11 cellular contexts compared by ENCODE assay signal in genomic region chr15:67746450-67746849, GRCh38.
A peak's percentile ranks its signal among the peaks of the same experiment; 100 is the strongest.
DNase-seq lines count a peak whose midpoint lies in the region; ATAC-seq and TF ChIP-seq lines count a peak whose summit lies in the region.
"Had no signal": no experiment of that assay in that cellular context is flagged by ENCODE, and none has a peak within 500 bp of the region (broad histone marks: within the 10 kb centered on the region; RNA-seq: fewer than 3 reads in every experiment).

No MANE protein-coding gene starts in this region.

- H3K4me1 Mint-ChIP-seq in natural killer cell treated with Interleukin-12 subunit alpha and Interleukin-12 subunit beta and Interleukin-15 and Interleukin-18, amount 100 ng/mL, for 72 hours (ENCODE audit: low read depth in 2 of 2) = peaks cover 16 to 22% of the 10 kb centered on the region in 2 donors
- H3K4me1 Mint-ChIP-seq in natural killer cell = peaks cover 18 to 28% of the 10 kb centered on the region in 2 donors
- peaks cover 34% of the 10 kb centered on the region for H3K4me1 Mint-ChIP-seq in T-helper 1 cell treated with Interleukin-12 subunit alpha and Interleukin-12 subunit beta and Interleukin-4 antibody, amounts not matched to agents 30 μg/mL and 1 μg/mL, for 36 hours (ENCODE audit: low read depth)

- peak overlapping the region; percentile 48 to 87 for H3K27ac Mint-ChIP-seq in natural killer cell treated with Interleukin-12 subunit alpha and Interleukin-12 subunit beta and Interleukin-15 and Interleukin-18, amount 100 ng/mL, for 72 hours
- no peak overlapping the region for H3K27ac Mint-ChIP-seq in natural killer cell
- peak overlapping the region; percentile 37 for H3K27ac Mint-ChIP-seq in T-helper 1 cell treated with Interleukin-12 subunit alpha and Interleukin-12 subunit beta and Interleukin-4 antibody, amounts not matched to agents 30 μg/mL and 1 μg/mL, for 36 hours
- H3K27ac Mint-ChIP-seq: stimulated activated naive B cell treated with anti-CD40 and anti-IgM and Interleukin-4, amounts not matched to agents 10 μg/mL and 1 μg/mL and 100 μg/mL, for 72 hours had no signal

- H3K36me3 Mint-ChIP-seq in natural killer cell treated with Interleukin-12 subunit alpha and Interleukin-12 subunit beta and Interleukin-15 and Interleukin-18, amount 100 ng/mL, for 72 hours = no peaks in the 10 kb centered on the region
- no peaks in the 10 kb centered on the region for H3K36me3 Mint-ChIP-seq in natural killer cell
- peaks cover 12% of the 10 kb centered on the region for H3K36me3 Mint-ChIP-seq in T-helper 1 cell treated with Interleukin-12 subunit alpha and Interleukin-12 subunit beta and Interleukin-4 antibody, amounts not matched to agents 30 μg/mL and 1 μg/mL, for 36 hours (ENCODE audit: low read depth)

- TF ChIP-seq CTCF in natural killer cell (IDR thresholded peaks at IDR 0.05) = no peak

- H3K4me3 Mint-ChIP-seq in natural killer cell treated with Interleukin-12 subunit alpha and Interleukin-12 subunit beta and Interleukin-15 and Interleukin-18, amount 100 ng/mL, for 72 hours = peak overlapping the region; percentile 39
- H3K4me3 Mint-ChIP-seq in natural killer cell = no peak overlapping the region
- no peak overlapping the region for H3K4me3 Mint-ChIP-seq in T-helper 1 cell treated with Interleukin-12 subunit alpha and Interleukin-12 subunit beta and Interleukin-4 antibody, amounts not matched to agents 30 μg/mL and 1 μg/mL, for 36 hours
- H3K4me3 Mint-ChIP-seq: stimulated activated naive B cell treated with anti-CD40 and anti-IgM and Interleukin-4, amounts not matched to agents 10 μg/mL and 1 μg/mL and 100 μg/mL, for 72 hours had no signal

- no peaks in the 10 kb centered on the region for H3K9me3 Mint-ChIP-seq in natural killer cell treated with Interleukin-12 subunit alpha and Interleukin-12 subunit beta and Interleukin-15 and Interleukin-18, amount 100 ng/mL, for 72 hours
- H3K9me3 Mint-ChIP-seq in natural killer cell = no peaks in the 10 kb centered on the region
- no peaks in the 10 kb centered on the region for H3K9me3 Mint-ChIP-seq in T-helper 1 cell treated with Interleukin-12 subunit alpha and Interleukin-12 subunit beta and Interleukin-4 antibody, amounts not matched to agents 30 μg/mL and 1 μg/mL, for 36 hours
- H3K9me3 Mint-ChIP-seq: stimulated activated naive B cell treated with anti-CD40 and anti-IgM and Interleukin-4, amounts not matched to agents 10 μg/mL and 1 μg/mL and 100 μg/mL, for 72 hours had no signal

- intact Hi-C loops in natural killer cell (cut with micrococcal nuclease) = no loop called here

- H3K27me3 Mint-ChIP-seq in natural killer cell treated with Interleukin-12 subunit alpha and Interleukin-12 subunit beta and Interleukin-15 and Interleukin-18, amount 100 ng/mL, for 72 hours = no peaks in the 10 kb centered on the region
- no peaks in the 10 kb centered on the region for H3K27me3 Mint-ChIP-seq in natural killer cell (ENCODE audit: low read depth in 2 of 2)
- H3K27me3 Mint-ChIP-seq in T-helper 1 cell treated with Interleukin-12 subunit alpha and Interleukin-12 subunit beta and Interleukin-4 antibody, amounts not matched to agents 30 μg/mL and 1 μg/mL, for 36 hours (ENCODE audit: low read depth) = no peaks in the 10 kb centered on the region
- H3K27me3 Mint-ChIP-seq: stimulated activated naive B cell treated with anti-CD40 and anti-IgM and Interleukin-4, amounts not matched to agents 10 μg/mL and 1 μg/mL and 100 μg/mL, for 72 hours had no signal

- ATAC-seq in natural killer cell treated with Interleukin-12 subunit alpha and Interleukin-12 subunit beta and Interleukin-15 and Interleukin-18, amount 100 ng/mL, for 72 hours = no peak
- ATAC-seq in natural killer cell (no peak), esophagus mucosa (peak; percentile 96), GM19467 (IDR thresholded peaks at IDR 0.05; ENCODE audit: unreplicated experiment) (no peak), GM21717 (IDR thresholded peaks at IDR 0.05; ENCODE audit: unreplicated experiment) (no peak), GM21737 (IDR thresholded peaks at IDR 0.05; ENCODE audit: unreplicated experiment) (no peak)
- ATAC-seq: HCT116; stimulated activated naive B cell treated with anti-CD40 and anti-IgM and Interleukin-4, amounts not matched to agents 10 μg/mL and 1 μg/mL and 100 μg/mL, for 72 hours had no signal

- no peak for DNase-seq in natural killer cell treated with Interleukin-12 subunit alpha and Interleukin-12 subunit beta and Interleukin-15 and Interleukin-18, amount 100 ng/mL, for 72 hours (ENCODE audit: low spot score)
- no peak for DNase-seq in natural killer cell
- peak; percentile 46 for DNase-seq in ureter (ENCODE audit: low spot score)
- DNase-seq: NCI-H524; stimulated activated naive B cell treated with anti-CD40 and anti-IgM and Interleukin-4, amounts not matched to agents 10 μg/mL and 1 μg/mL and 100 μg/mL, for 72 hours had no signal

Comparison
In these comparisons a context has a peak if more than half of its experiments do, and no peak if none do; other contexts are left out.
1. H3K27ac Mint-ChIP-seq: peak in natural killer cell treated with Interleukin-12 subunit alpha and Interleukin-12 subunit beta and Interleukin-15 and Interleukin-18, amount 100 ng/mL, for 72 hours (2 of 2) and T-helper 1 cell treated with Interleukin-12 subunit alpha and Interleukin-12 subunit beta and Interleukin-4 antibody, amounts not matched to agents 30 μg/mL and 1 μg/mL, for 36 hours (single experiment); none in natural killer cell (0 of 2).